Comparison of ENCODE assay signal across 8 cellular contexts in the genomic region with DNA sequence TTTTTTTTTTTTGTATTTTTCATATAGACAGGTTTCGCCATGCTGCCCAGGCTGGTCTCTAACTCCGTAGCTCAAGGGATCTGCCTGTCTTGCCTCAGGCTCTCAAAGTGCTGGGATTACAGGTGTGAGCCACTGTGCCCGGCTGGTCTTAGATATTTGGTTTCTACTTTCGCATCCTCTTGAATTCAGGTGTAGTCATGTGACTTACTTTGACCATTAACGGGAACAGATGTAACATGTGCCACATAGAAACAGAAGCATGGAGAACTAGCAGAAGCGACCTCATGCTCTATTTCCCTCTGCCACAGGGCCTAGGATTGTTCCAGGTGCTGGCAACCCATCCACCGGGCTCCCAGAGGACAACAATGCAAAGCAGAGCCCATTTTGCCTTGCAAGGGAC.
"Had no signal": no experiment of that assay in that cellular context is flagged by ENCODE, and none has a peak within 500 bp of the region (broad histone marks: within the 10 kb centered on the region; RNA-seq: fewer than 3 reads in every experiment).

No MANE protein-coding gene starts in this region.

- ATAC-seq: GM12878 had no signal

- DNase-seq: GDM1, GF-D8 had no signal

- FAIRE-seq: G401.6, GM12878, GM12891, GM12892, GM18507, GM19239 had no signal

- H3K4me3 ChIP-seq: GM12878 had no signal
